1 cellular context compared by ENCODE assay signal in the genomic region with DNA sequence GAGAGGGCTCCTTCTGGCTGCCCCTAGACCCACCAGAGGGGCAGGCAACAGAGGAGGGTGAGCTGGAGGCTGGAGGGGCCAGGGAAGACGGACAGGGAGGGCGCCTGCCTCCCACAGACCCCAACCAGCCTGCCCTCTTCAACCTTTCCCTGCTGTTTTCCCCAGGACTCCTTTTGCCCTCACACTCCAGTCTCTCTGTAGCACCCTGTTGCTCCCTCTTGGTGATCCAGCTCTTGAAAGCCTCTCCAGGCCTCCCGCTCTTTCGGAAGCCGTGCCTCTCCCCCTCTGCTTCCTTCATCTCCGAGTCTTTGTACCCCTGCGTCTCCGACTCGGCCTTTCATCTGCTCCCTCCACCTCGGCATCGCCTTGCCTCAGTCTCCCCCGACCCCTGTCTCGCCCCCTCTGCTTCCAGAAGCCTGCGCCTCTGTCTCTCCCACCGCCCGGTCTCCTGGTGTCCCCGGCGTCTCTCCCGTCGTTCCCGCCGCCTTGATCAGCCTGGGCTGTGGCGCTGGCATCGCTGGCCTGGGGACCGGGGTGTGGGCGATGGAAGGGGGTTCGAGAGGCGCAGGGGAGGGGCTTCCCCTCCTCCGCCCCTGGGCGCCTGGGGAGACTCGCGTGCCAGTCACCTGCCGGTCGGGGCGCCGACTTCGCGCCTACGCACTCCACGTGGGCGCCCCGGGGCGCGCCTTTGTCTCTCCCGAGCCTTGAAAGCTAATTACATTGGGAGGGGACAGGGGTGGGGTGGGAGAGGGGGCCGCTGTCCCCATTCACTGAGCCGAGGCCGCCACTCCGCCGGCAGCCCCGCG.
A peak's percentile ranks its signal among the peaks of the same experiment; 100 is the strongest.
TF ChIP-seq lines count a peak whose summit lies in the region.

No MANE protein-coding gene starts in this region.

TF ChIP-seq in WTC11, 78 proteins besides CTCF, POLR2A, EP300 and RAD21 (continued from another document and continues in another):
- TF ChIP-seq, protein P1, sequence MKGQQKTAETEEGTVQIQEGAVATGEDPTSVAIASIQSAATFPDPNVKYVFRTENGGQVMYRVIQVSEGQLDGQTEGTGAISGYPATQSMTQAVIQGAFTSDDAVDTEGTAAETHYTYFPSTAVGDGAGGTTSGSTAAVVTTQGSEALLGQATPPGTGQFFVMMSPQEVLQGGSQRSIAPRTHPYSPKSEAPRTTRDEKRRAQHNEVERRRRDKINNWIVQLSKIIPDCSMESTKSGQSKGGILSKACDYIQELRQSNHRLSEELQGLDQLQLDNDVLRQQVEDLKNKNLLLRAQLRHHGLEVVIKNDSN (CRISPR knock-in tag; IDR thresholded peaks at IDR 0.05) = peak; percentile 50; the same call in 1 of the 2 replicates
- no peak for TF ChIP-seq FOXJ3 (CRISPR knock-in tag; IDR thresholded peaks at IDR 0.05; ENCODE audit: borderline replicate concordance)
- TF ChIP-seq ZNF219 (CRISPR knock-in tag; IDR thresholded peaks at IDR 0.05; ENCODE audit: borderline replicate concordance) = no peak
- no peak for TF ChIP-seq OVOL2 (CRISPR knock-in tag; IDR thresholded peaks at IDR 0.05; ENCODE audit: borderline replicate concordance)
- TF ChIP-seq, protein P2, sequence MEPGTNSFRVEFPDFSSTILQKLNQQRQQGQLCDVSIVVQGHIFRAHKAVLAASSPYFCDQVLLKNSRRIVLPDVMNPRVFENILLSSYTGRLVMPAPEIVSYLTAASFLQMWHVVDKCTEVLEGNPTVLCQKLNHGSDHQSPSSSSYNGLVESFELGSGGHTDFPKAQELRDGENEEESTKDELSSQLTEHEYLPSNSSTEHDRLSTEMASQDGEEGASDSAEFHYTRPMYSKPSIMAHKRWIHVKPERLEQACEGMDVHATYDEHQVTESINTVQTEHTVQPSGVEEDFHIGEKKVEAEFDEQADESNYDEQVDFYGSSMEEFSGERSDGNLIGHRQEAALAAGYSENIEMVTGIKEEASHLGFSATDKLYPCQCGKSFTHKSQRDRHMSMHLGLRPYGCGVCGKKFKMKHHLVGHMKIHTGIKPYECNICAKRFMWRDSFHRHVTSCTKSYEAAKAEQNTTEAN (CRISPR knock-in tag; IDR thresholded peaks at IDR 0.05) = no peak
- TF ChIP-seq MYBL2 (CRISPR knock-in tag; IDR thresholded peaks at IDR 0.05) = no peak
- no peak for TF ChIP-seq EMX1 (CRISPR knock-in tag; IDR thresholded peaks at IDR 0.05)
- TF ChIP-seq, protein P3, sequence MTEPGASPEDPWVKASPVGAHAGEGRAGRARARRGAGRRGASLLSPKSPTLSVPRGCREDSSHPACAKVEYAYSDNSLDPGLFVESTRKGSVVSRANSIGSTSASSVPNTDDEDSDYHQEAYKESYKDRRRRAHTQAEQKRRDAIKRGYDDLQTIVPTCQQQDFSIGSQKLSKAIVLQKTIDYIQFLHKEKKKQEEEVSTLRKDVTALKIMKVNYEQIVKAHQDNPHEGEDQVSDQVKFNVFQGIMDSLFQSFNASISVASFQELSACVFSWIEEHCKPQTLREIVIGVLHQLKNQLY (CRISPR knock-in tag; IDR thresholded peaks at IDR 0.05) = no peak
- TF ChIP-seq ATF1 (CRISPR knock-in tag; IDR thresholded peaks at IDR 0.05) = no peak
- no peak for TF ChIP-seq NFATC4 (CRISPR knock-in tag; IDR thresholded peaks at IDR 0.05)
- TF ChIP-seq, protein P4, sequence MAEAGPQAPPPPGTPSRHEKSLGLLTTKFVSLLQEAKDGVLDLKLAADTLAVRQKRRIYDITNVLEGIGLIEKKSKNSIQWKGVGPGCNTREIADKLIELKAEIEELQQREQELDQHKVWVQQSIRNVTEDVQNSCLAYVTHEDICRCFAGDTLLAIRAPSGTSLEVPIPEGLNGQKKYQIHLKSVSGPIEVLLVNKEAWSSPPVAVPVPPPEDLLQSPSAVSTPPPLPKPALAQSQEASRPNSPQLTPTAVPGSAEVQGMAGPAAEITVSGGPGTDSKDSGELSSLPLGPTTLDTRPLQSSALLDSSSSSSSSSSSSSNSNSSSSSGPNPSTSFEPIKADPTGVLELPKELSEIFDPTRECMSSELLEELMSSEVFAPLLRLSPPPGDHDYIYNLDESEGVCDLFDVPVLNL (CRISPR knock-in tag; IDR thresholded peaks at IDR 0.05; ENCODE audit: borderline replicate concordance, low read depth) = no peak
- TF ChIP-seq, protein P5, sequence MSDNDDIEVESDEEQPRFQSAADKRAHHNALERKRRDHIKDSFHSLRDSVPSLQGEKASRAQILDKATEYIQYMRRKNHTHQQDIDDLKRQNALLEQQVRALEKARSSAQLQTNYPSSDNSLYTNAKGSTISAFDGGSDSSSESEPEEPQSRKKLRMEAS (CRISPR knock-in tag; IDR thresholded peaks at IDR 0.05) = peak; percentile 84
- TF ChIP-seq, protein P6, sequence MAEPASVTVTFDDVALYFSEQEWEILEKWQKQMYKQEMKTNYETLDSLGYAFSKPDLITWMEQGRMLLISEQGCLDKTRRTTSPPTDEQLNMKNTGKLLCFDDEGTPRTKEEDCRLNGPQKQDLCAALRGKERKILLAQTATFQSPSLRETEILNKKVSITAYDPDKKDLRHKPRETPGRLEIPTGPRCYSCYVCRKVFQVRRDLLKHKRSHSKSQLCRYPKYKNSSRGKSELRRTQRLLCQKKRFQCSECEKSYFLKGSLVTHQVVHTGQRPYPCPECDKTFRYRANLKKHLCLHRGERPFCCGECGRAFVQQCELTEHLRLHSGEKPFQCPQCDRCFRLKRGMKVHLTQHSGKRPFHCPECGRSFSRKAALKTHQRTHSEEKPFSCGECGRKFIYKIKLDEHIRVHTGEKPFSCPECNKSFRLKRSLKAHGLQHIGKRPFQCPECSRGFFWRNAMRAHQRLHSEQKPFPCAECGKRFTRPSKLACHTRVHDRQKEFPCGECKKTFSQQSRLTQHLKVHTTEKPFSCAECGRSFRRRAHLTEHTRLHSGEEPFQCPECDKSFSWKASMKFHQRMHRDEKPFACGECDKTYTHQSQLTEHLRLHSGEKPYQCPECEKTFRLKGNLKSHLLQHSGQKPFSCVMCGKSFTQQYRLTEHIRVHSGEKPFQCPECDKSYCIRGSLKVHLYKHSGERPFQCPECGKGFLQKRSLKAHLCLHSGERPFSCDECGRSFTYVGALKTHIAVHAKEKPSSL (CRISPR knock-in tag; conservative IDR thresholded peaks at IDR 0.05) = no peak
- TF ChIP-seq ETV6 (CRISPR knock-in tag; IDR thresholded peaks at IDR 0.05) = no peak
- TF ChIP-seq RORB (CRISPR knock-in tag; IDR thresholded peaks at IDR 0.05) = no peak
- TF ChIP-seq, protein P7, sequence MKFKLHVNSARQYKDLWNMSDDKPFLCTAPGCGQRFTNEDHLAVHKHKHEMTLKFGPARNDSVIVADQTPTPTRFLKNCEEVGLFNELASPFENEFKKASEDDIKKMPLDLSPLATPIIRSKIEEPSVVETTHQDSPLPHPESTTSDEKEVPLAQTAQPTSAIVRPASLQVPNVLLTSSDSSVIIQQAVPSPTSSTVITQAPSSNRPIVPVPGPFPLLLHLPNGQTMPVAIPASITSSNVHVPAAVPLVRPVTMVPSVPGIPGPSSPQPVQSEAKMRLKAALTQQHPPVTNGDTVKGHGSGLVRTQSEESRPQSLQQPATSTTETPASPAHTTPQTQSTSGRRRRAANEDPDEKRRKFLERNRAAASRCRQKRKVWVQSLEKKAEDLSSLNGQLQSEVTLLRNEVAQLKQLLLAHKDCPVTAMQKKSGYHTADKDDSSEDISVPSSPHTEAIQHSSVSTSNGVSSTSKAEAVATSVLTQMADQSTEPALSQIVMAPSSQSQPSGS (CRISPR knock-in tag; IDR thresholded peaks at IDR 0.05; ENCODE audit: borderline replicate concordance, low read depth) = no peak
- TF ChIP-seq, protein P8, sequence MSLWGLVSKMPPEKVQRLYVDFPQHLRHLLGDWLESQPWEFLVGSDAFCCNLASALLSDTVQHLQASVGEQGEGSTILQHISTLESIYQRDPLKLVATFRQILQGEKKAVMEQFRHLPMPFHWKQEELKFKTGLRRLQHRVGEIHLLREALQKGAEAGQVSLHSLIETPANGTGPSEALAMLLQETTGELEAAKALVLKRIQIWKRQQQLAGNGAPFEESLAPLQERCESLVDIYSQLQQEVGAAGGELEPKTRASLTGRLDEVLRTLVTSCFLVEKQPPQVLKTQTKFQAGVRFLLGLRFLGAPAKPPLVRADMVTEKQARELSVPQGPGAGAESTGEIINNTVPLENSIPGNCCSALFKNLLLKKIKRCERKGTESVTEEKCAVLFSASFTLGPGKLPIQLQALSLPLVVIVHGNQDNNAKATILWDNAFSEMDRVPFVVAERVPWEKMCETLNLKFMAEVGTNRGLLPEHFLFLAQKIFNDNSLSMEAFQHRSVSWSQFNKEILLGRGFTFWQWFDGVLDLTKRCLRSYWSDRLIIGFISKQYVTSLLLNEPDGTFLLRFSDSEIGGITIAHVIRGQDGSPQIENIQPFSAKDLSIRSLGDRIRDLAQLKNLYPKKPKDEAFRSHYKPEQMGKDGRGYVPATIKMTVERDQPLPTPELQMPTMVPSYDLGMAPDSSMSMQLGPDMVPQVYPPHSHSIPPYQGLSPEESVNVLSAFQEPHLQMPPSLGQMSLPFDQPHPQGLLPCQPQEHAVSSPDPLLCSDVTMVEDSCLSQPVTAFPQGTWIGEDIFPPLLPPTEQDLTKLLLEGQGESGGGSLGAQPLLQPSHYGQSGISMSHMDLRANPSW (CRISPR knock-in tag; conservative IDR thresholded peaks at IDR 0.05; ENCODE audit: low read depth) = no peak
- TF ChIP-seq, protein P9, sequence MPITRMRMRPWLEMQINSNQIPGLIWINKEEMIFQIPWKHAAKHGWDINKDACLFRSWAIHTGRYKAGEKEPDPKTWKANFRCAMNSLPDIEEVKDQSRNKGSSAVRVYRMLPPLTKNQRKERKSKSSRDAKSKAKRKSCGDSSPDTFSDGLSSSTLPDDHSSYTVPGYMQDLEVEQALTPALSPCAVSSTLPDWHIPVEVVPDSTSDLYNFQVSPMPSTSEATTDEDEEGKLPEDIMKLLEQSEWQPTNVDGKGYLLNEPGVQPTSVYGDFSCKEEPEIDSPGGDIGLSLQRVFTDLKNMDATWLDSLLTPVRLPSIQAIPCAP (CRISPR knock-in tag; IDR thresholded peaks at IDR 0.05) = no peak
- TF ChIP-seq, protein P10, sequence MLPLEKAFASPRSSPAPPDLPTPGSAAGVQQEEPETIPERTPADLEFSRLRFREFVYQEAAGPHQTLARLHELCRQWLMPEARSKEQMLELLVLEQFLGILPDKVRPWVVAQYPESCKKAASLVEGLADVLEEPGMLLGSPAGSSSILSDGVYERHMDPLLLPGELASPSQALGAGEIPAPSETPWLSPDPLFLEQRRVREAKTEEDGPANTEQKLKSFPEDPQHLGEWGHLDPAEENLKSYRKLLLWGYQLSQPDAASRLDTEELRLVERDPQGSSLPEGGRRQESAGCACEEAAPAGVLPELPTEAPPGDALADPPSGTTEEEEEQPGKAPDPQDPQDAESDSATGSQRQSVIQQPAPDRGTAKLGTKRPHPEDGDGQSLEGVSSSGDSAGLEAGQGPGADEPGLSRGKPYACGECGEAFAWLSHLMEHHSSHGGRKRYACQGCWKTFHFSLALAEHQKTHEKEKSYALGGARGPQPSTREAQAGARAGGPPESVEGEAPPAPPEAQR (CRISPR knock-in tag; IDR thresholded peaks at IDR 0.05) = no peak
- no peak for TF ChIP-seq TP53 (CRISPR knock-in tag; IDR thresholded peaks at IDR 0.05)
- TF ChIP-seq, protein P11, sequence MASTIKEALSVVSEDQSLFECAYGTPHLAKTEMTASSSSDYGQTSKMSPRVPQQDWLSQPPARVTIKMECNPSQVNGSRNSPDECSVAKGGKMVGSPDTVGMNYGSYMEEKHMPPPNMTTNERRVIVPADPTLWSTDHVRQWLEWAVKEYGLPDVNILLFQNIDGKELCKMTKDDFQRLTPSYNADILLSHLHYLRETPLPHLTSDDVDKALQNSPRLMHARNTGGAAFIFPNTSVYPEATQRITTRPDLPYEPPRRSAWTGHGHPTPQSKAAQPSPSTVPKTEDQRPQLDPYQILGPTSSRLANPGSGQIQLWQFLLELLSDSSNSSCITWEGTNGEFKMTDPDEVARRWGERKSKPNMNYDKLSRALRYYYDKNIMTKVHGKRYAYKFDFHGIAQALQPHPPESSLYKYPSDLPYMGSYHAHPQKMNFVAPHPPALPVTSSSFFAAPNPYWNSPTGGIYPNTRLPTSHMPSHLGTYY (CRISPR knock-in tag; IDR thresholded peaks at IDR 0.05) = no peak
- TF ChIP-seq, protein P12, sequence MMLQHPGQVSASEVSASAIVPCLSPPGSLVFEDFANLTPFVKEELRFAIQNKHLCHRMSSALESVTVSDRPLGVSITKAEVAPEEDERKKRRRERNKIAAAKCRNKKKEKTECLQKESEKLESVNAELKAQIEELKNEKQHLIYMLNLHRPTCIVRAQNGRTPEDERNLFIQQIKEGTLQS (CRISPR knock-in tag; conservative IDR thresholded peaks at IDR 0.05) = no peak
- no peak for TF ChIP-seq ELF4 (CRISPR knock-in tag; IDR thresholded peaks at IDR 0.05; ENCODE audit: low read depth)
- TF ChIP-seq, protein P13, sequence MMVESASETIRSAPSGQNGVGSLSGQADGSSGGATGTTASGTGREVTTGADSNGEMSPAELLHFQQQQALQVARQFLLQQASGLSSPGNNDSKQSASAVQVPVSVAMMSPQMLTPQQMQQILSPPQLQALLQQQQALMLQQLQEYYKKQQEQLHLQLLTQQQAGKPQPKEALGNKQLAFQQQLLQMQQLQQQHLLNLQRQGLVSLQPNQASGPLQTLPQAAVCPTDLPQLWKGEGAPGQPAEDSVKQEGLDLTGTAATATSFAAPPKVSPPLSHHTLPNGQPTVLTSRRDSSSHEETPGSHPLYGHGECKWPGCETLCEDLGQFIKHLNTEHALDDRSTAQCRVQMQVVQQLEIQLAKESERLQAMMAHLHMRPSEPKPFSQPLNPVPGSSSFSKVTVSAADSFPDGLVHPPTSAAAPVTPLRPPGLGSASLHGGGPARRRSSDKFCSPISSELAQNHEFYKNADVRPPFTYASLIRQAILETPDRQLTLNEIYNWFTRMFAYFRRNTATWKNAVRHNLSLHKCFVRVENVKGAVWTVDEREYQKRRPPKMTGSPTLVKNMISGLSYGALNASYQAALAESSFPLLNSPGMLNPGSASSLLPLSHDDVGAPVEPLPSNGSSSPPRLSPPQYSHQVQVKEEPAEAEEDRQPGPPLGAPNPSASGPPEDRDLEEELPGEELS (CRISPR knock-in tag; IDR thresholded peaks at IDR 0.05) = 0 out of 2 replicates have a peak, but pooled peaks have one; percentile 28
- TF ChIP-seq, protein P14, sequence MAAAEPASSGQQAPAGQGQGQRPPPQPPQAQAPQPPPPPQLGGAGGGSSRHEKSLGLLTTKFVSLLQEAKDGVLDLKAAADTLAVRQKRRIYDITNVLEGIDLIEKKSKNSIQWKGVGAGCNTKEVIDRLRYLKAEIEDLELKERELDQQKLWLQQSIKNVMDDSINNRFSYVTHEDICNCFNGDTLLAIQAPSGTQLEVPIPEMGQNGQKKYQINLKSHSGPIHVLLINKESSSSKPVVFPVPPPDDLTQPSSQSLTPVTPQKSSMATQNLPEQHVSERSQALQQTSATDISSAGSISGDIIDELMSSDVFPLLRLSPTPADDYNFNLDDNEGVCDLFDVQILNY (CRISPR knock-in tag; IDR thresholded peaks at IDR 0.05) = 0 out of 2 replicates have a peak, but pooled peaks have one; percentile 34
- TF ChIP-seq SMAD4 (CRISPR knock-in tag; IDR thresholded peaks at IDR 0.05) = no peak
- TF ChIP-seq, protein P15, sequence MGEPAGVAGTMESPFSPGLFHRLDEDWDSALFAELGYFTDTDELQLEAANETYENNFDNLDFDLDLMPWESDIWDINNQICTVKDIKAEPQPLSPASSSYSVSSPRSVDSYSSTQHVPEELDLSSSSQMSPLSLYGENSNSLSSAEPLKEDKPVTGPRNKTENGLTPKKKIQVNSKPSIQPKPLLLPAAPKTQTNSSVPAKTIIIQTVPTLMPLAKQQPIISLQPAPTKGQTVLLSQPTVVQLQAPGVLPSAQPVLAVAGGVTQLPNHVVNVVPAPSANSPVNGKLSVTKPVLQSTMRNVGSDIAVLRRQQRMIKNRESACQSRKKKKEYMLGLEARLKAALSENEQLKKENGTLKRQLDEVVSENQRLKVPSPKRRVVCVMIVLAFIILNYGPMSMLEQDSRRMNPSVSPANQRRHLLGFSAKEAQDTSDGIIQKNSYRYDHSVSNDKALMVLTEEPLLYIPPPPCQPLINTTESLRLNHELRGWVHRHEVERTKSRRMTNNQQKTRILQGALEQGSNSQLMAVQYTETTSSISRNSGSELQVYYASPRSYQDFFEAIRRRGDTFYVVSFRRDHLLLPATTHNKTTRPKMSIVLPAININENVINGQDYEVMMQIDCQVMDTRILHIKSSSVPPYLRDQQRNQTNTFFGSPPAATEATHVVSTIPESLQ (CRISPR knock-in tag; IDR thresholded peaks at IDR 0.05) = no peak
- TF ChIP-seq, protein P16, sequence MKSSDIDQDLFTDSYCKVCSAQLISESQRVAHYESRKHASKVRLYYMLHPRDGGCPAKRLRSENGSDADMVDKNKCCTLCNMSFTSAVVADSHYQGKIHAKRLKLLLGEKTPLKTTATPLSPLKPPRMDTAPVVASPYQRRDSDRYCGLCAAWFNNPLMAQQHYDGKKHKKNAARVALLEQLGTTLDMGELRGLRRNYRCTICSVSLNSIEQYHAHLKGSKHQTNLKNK (CRISPR knock-in tag; IDR thresholded peaks at IDR 0.05) = no peak
